19 cellular contexts compared by ENCODE assay signal in the genomic region with DNA sequence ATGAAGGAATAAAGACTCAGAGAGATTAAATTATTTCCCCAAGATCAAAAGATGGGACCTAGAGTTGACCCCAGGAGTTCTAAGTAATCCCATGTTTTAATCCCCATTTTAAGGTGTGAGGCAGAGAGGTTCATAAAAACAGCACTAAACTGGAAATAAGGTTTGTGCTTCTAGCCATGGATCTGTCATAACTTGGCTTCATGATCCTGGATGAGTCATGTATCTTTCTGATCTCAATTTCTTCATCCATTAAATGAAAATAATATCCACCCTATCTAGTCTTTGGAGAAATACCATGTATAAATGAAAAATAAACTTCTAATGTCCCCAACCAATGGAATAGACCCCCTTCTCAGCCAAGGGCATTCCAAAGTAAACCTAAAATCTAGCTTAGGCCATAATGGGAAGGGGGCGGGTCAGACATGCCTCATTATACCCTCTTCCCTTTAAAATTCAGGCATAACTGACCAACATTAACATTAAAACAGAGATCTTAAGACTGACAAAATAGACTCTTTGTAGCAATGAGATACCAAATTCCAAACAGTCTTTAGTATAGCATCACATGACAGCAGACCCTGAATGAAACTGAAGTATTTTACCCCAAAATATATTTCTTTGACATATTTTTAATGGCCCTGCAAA. TPM values are rescaled to one million over a fixed set of nuclear protein-coding genes. Genes with fewer than 3 reads are reported as not detected.
DNase-seq lines count a peak whose midpoint lies in the region; ATAC-seq, FAIRE-seq and TF ChIP-seq lines count a peak whose summit lies in the region.
"Had no signal": no experiment of that assay in that cellular context is flagged by ENCODE, and none has a peak within 500 bp of the region (broad histone marks: within the 10 kb centered on the region; RNA-seq: fewer than 3 reads in every experiment).

No MANE protein-coding gene starts in this region.

- no peak for DNase-seq in left ventricle myocardium superior
- no peak for DNase-seq in left ventricle myocardium inferior
- peak; percentile 64 for DNase-seq in bronchial epithelial cell (ENCODE audit: low read depth)
- peak; percentile 3 for DNase-seq in glomerular visceral epithelial cell (ENCODE audit: extremely low spot score)
- DNase-seq in aorta = no peak
- no peak for DNase-seq in Peyer's patch
- DNase-seq in PC-9 = no peak
- no peak for DNase-seq in activated T-cell treated with anti-CD3 and anti-CD28 coated beads, Interleukin-2, amount 50 U/mL, for 24 hours
- DNase-seq: CD8-positive, alpha-beta memory T cell; DND-41; lower lobe of right lung; naive thymus-derived CD8-positive, alpha-beta T cell; NCI-H1417 treated with DMSO at 0.1 percent for 48 hours; NCI-H2227 treated with DMSO at 0.1 percent for 48 hours had no signal

- peak; percentile 23 for ATAC-seq in left ventricle myocardium superior
- peak; percentile 73 for ATAC-seq in aorta (ENCODE audit: low FRiP score)
- ATAC-seq: activated CD4-positive, CD25-positive, alpha-beta regulatory T cell treated with anti-CD3 and anti-CD28 coated beads, Interleukin-2, amount 50 U/mL, for 24 hours; lower lobe of right lung; naive thymus-derived CD8-positive, alpha-beta T cell had no signal

- no peaks in the 10 kb centered on the region for H4K20me1 ChIP-seq in PC-9 (ENCODE audit: insufficient read depth)

- H2AFZ ChIP-seq in PC-9 = no peak overlapping the region

- no peaks in the 10 kb centered on the region for H3K4me1 Mint-ChIP-seq in activated T-cell treated with anti-CD3 and anti-CD28 coated beads, Interleukin-2, amount 50 U/mL, for 24 hours (ENCODE audit: low read depth)
- H3K4me1 Mint-ChIP-seq: CD8-positive, alpha-beta memory T cell; naive thymus-derived CD8-positive, alpha-beta T cell had no signal

- TF ChIP-seq CTCF in left ventricle myocardium inferior (IDR thresholded peaks at IDR 0.05; ENCODE audit: borderline replicate concordance) (no peak), bronchial epithelial cell (IDR thresholded peaks at IDR 0.05; ENCODE audit: insufficient read depth, low read length, severe bottlenecking) (no peak), Peyer's patch (IDR thresholded peaks at IDR 0.05) (no peak), PC-9 (conservative IDR thresholded peaks at IDR 0.05) (no peak)

- no peak overlapping the region for H3K27ac Mint-ChIP-seq in activated T-cell treated with anti-CD3 and anti-CD28 coated beads, Interleukin-2, amount 50 U/mL, for 24 hours
- H3K27ac Mint-ChIP-seq: CD8-positive, alpha-beta memory T cell; naive thymus-derived CD8-positive, alpha-beta T cell; progenitor cell of endocrine pancreas; stimulated activated naive CD8-positive, alpha-beta T cell treated with anti-CD3 and anti-CD28 coated beads, Interleukin-15, Interleukin-2, amounts not matched to agents 100 ng/mL and 50 ng/mL, for 24 hours; T-helper 2 cell treated with Interferon-gamma antibody and Interleukin-4, amounts not matched to agents 5 μg/mL and 100 μg/mL, for 36 hours had no signal

- no peaks in the 10 kb centered on the region for H3K27me3 Mint-ChIP-seq in activated T-cell treated with anti-CD3 and anti-CD28 coated beads, Interleukin-2, amount 50 U/mL, for 24 hours
- H3K27me3 Mint-ChIP-seq: naive thymus-derived CD8-positive, alpha-beta T cell; progenitor cell of endocrine pancreas; stimulated activated naive CD8-positive, alpha-beta T cell treated with anti-CD3 and anti-CD28 coated beads, Interleukin-15, Interleukin-2, amounts not matched to agents 100 ng/mL and 50 ng/mL, for 24 hours had no signal

- POLR2A ChIA-PET in PC-9 (lab: Charles Lee; ENCODE audit: unreplicated experiment) = no interaction called here

- no peak overlapping the region for H3K4me2 ChIP-seq in PC-9

- no peak overlapping the region for H3K27ac ChIP-seq in left ventricle myocardium inferior (replicated peaks)
- no peak overlapping the region for H3K27ac ChIP-seq in aorta (ENCODE audit: low read depth in 1 of 2, low read length in 2 of 2)
- H3K27ac ChIP-seq in Peyer's patch = no peak overlapping the region
- H3K27ac ChIP-seq in PC-9 = no peak overlapping the region
- H3K27ac ChIP-seq: lower lobe of right lung had no signal

- no peaks in the 10 kb centered on the region for H3K9me3 ChIP-seq in left ventricle myocardium inferior (replicated peaks)
- H3K9me3 ChIP-seq in aorta (ENCODE audit: control insufficient read depth, low read length) = no peaks in the 10 kb centered on the region
- no peaks in the 10 kb centered on the region for H3K9me3 ChIP-seq in Peyer's patch
- H3K9me3 ChIP-seq in PC-9 (ENCODE audit: insufficient read depth, low read depth) = no peaks in the 10 kb centered on the region
- H3K9me3 ChIP-seq: lower lobe of right lung had no signal

- TF ChIP-seq POLR2A in Peyer's patch (IDR thresholded peaks at IDR 0.05) = no peak

- no peaks in the 10 kb centered on the region for H3K9me3 Mint-ChIP-seq in activated T-cell treated with anti-CD3 and anti-CD28 coated beads, Interleukin-2, amount 50 U/mL, for 24 hours
- H3K9me3 Mint-ChIP-seq: CD8-positive, alpha-beta memory T cell; naive thymus-derived CD8-positive, alpha-beta T cell; stimulated activated naive CD8-positive, alpha-beta T cell treated with anti-CD3 and anti-CD28 coated beads, Interleukin-15, Interleukin-2, amounts not matched to agents 100 ng/mL and 50 ng/mL, for 24 hours; T-helper 2 cell treated with Interferon-gamma antibody and Interleukin-4, amounts not matched to agents 5 μg/mL and 100 μg/mL, for 36 hours had no signal

- BruUV-seq in PC-9 (replicated peaks; lab: Mats Ljungman, UMichigan) = no TSS peak

- no peaks in the 10 kb centered on the region for H3K36me3 Mint-ChIP-seq in activated T-cell treated with anti-CD3 and anti-CD28 coated beads, Interleukin-2, amount 50 U/mL, for 24 hours (ENCODE audit: low read depth)
- H3K36me3 Mint-ChIP-seq: CD8-positive, alpha-beta memory T cell; naive thymus-derived CD8-positive, alpha-beta T cell had no signal

- H3K4me3 Mint-ChIP-seq in activated T-cell treated with anti-CD3 and anti-CD28 coated beads, Interleukin-2, amount 50 U/mL, for 24 hours = no peak overlapping the region
- H3K4me3 Mint-ChIP-seq: CD8-positive, alpha-beta memory T cell; naive thymus-derived CD8-positive, alpha-beta T cell; stimulated activated naive CD8-positive, alpha-beta T cell treated with anti-CD3 and anti-CD28 coated beads, Interleukin-15, Interleukin-2, amounts not matched to agents 100 ng/mL and 50 ng/mL, for 24 hours; T-helper 2 cell treated with Interferon-gamma antibody and Interleukin-4, amounts not matched to agents 5 μg/mL and 100 μg/mL, for 36 hours had no signal

- CTCF ChIA-PET in PC-9 (lab: Charles Lee) = no interaction called here

- no peaks in the 10 kb centered on the region for H3F3A ChIP-seq in PC-9 (ENCODE audit: insufficient read depth, low read depth)

- H3K4me1 ChIP-seq in left ventricle myocardium inferior = no peaks in the 10 kb centered on the region
- H3K4me1 ChIP-seq in aorta (ENCODE audit: control insufficient read depth in 1 of 2, insufficient read depth in 2 of 2, low read length in 2 of 2) = peaks cover 0 to 2% of the 10 kb centered on the region in 2 donors
- no peaks in the 10 kb centered on the region for H3K4me1 ChIP-seq in Peyer's patch
- H3K4me1 ChIP-seq in PC-9 (replicated peaks; ENCODE audit: insufficient read depth) = no peaks in the 10 kb centered on the region
- H3K4me1 ChIP-seq: lower lobe of right lung had no signal

- no peaks in the 10 kb centered on the region for H3K27me3 ChIP-seq in left ventricle myocardium inferior (ENCODE audit: low read depth)
- H3K27me3 ChIP-seq in bronchial epithelial cell (ENCODE audit: control insufficient read depth, insufficient read depth, low read length) = no peaks in the 10 kb centered on the region
- no peaks in the 10 kb centered on the region for H3K27me3 ChIP-seq in aorta (ENCODE audit: control insufficient read depth in 1 of 2, insufficient read depth in 2 of 2, low read length in 1 of 2)
- no peaks in the 10 kb centered on the region for H3K27me3 ChIP-seq in Peyer's patch
- H3K27me3 ChIP-seq in PC-9 (ENCODE audit: insufficient read depth, low read depth) = no peaks in the 10 kb centered on the region

- H3K36me3 ChIP-seq in left ventricle myocardium inferior (no peaks in the 10 kb centered on the region), bronchial epithelial cell (ENCODE audit: control insufficient read depth, insufficient read depth, low read length) (no peaks in the 10 kb centered on the region), aorta (ENCODE audit: control insufficient read depth in 1 of 2, insufficient read depth in 2 of 2, low read length in 1 of 2) (no peaks in the 10 kb centered on the region), Peyer's patch (no peaks in the 10 kb centered on the region), PC-9 (ENCODE audit: low read depth) (no peaks in the 10 kb centered on the region)
- H3K36me3 ChIP-seq: lower lobe of right lung had no signal

- H3K9me2 ChIP-seq in PC-9 (ENCODE audit: insufficient read depth) = no peaks in the 10 kb centered on the region

- intact Hi-C loops in left ventricle myocardium superior (cut with micrococcal nuclease) (no loop called here), left ventricle myocardium inferior (cut with micrococcal nuclease) (no loop called here), aorta (cut with DNase I) (loop anchor here in 1 of 2 donors (5.0 kb wide), 1 partner anchor 42 kb away; no protein-coding TSS in a partner anchor), PC-9 (cut with micrococcal nuclease; ENCODE audit: unreplicated experiment) (no loop called here)

- WGBS in aorta, 2 donors = 92 to 93% methylated on average over 1 of the region's 1 CpG

- H3K4me3 ChIP-seq in left ventricle myocardium inferior (no peak overlapping the region), bronchial epithelial cell (ENCODE audit: low read depth, low read length) (no peak overlapping the region), aorta (ENCODE audit: low read length in 2 of 2) (no peak overlapping the region), Peyer's patch (no peak overlapping the region), PC-9 (no peak overlapping the region)
- H3K4me3 ChIP-seq: lower lobe of right lung had no signal

- no peak for FAIRE-seq in bronchial epithelial cell (lab: Jason Lieb, UNC)
- FAIRE-seq: urothelium cell line had no signal

- no peaks in the 10 kb centered on the region for H3K79me2 ChIP-seq in PC-9 (ENCODE audit: low read depth)

RNA-seq across cellular contexts. Expression of a gene that starts 47.8 kb away (rescaled TPM):
- total RNA-seq in left ventricle myocardium superior (2.6 TPM), left ventricle myocardium inferior (4.6 TPM), bronchial epithelial cell (1.5 and 2.4 TPM in 2 replicates), aorta (100 to 1,000 TPM in 1 of 2 donors, 10 to 100 TPM in 1; 96.4 to 106 TPM), Peyer's patch (100 to 1,000 TPM in 2 of 4 donors, 10 to 100 TPM in 2; 11.6 to 178 (median 114) TPM), PC-9 (2021) (12.7 and 14.8 TPM in 2 replicates)
- polyA plus RNA-seq in aorta = 10 to 100 TPM; 10.8 to 27.4 TPM
- polyA plus RNA-seq: CD8-positive, alpha-beta memory T cell had no signal

Comparison
In these comparisons a context has a peak if more than half of its experiments do, and no peak if none do; other contexts are left out.
1. DNase-seq: peak in bronchial epithelial cell (single experiment) and glomerular visceral epithelial cell (single experiment); none in left ventricle myocardium superior (single experiment), left ventricle myocardium inferior (single experiment), aorta (0 of 2), Peyer's patch (0 of 3), PC-9 (0 of 2) and activated T-cell treated with anti-CD3 and anti-CD28 coated beads, Interleukin-2, amount 50 U/mL, for 24 hours (single experiment).